In genomic region chr17:48111937-48112241, GRCh38 we compare ENCODE assay signal across 16 cellular contexts. TPM values are rescaled to one million over a fixed set of nuclear protein-coding genes. Genes with fewer than 3 reads are reported as not detected.
A peak's percentile ranks its signal among the peaks of the same experiment; 100 is the strongest.
DNase-seq lines count a peak whose midpoint lies in the region; ATAC-seq and TF ChIP-seq lines count a peak whose summit lies in the region.
"Had no signal": no experiment of that assay in that cellular context is flagged by ENCODE, and none has a peak within 500 bp of the region (broad histone marks: within the 10 kb centered on the region; RNA-seq: fewer than 3 reads in every experiment).

No MANE protein-coding gene starts in this region.

- peaks cover 15% of the 10 kb centered on the region for H3K36me3 Mint-ChIP-seq in T-helper 1 cell treated with Interleukin-12 subunit alpha and Interleukin-12 subunit beta and Interleukin-4 antibody, amounts not matched to agents 30 μg/mL and 1 μg/mL, for 36 hours (ENCODE audit: low read depth)
- H3K36me3 Mint-ChIP-seq in activated CD4-positive, alpha-beta memory T cell treated with anti-CD3 and anti-CD28 coated beads for 36 hours = peaks cover 15% of the 10 kb centered on the region
- peaks cover 0 to 29% (median 0%) of the 10 kb centered on the region in 3 donors for H3K36me3 Mint-ChIP-seq in naive thymus-derived CD8-positive, alpha-beta T cell

- no peak overlapping the region for H3K27ac ChIP-seq in hepatocyte
- H3K27ac ChIP-seq: 22Rv1, SK-N-MC, transverse colon had no signal

- CTCF ChIA-PET in activated CD4-positive, alpha-beta memory T cell treated with anti-CD3 and anti-CD28 coated beads for 36 hours (lab: Charles Lee) = interaction anchor here (0.5 to 2.9 kb wide), 7 partner anchors 19 to 506 kb away, joined by 3 to 12 read pairs (median 4); partner anchors contain the start of gene HOXB5
- CTCF ChIA-PET in GM10248 (lab: Yijun Ruan, JAX) = interaction anchor here (0.7 to 3.6 kb wide), 14 partner anchors 11 to 481 kb away, joined by 3 to 38 read pairs (median 6); partner anchors contain the start of gene NFE2L1

- peak overlapping the region; percentile 8 for H3K4me3 Mint-ChIP-seq in T-helper 1 cell treated with Interleukin-12 subunit alpha and Interleukin-12 subunit beta and Interleukin-4 antibody, amounts not matched to agents 30 μg/mL and 1 μg/mL, for 36 hours
- peak overlapping the region; percentile 24 for H3K4me3 Mint-ChIP-seq in activated CD4-positive, alpha-beta memory T cell treated with anti-CD3 and anti-CD28 coated beads for 36 hours
- H3K4me3 Mint-ChIP-seq in naive thymus-derived CD8-positive, alpha-beta T cell = peak overlapping the region in 7 of 10 donors; percentile 5 to 61 (median 36)

- H3K4me1 ChIP-seq in hepatocyte (ENCODE audit: insufficient read depth) = no peaks in the 10 kb centered on the region

- intact Hi-C loops in activated CD4-positive, alpha-beta memory T cell treated with anti-CD3 and anti-CD28 coated beads for 36 hours (cut with micrococcal nuclease) = no loop called here

- peaks cover 43% of the 10 kb centered on the region for H3K79me2 ChIP-seq in hepatocyte

- TF ChIP-seq CTCF in GM12865 (IDR thresholded peaks at IDR 0.05; ENCODE audit: insufficient read depth, low read depth, low read length, missing control alignments) = no peak
- TF ChIP-seq CTCF in GM10248 (IDR thresholded peaks at IDR 0.05; ENCODE audit: control extremely low read depth, extremely low read depth, low read depth, missing control alignments) = no peak
- TF ChIP-seq CTCF in hepatocyte (IDR thresholded peaks at IDR 0.05; ENCODE audit: poor library complexity) = no peak

- no peak for DNase-seq in T-helper 1 cell
- no peak for DNase-seq in GM12865 (ENCODE audit: low read depth)
- no peak for DNase-seq in activated CD4-positive, alpha-beta memory T cell treated with anti-CD3 and anti-CD28 coated beads for 36 hours
- no peak for DNase-seq in naive thymus-derived CD8-positive, alpha-beta T cell
- no peak for DNase-seq in GM10248 (ENCODE audit: extremely low spot score)
- DNase-seq in hepatocyte (ENCODE audit: low spot score) = no peak
- DNase-seq in retina = no peak
- DNase-seq: amygdala, C1 segment of cervical spinal cord, left colon, NCI-H526, transverse colon had no signal

- no peaks in the 10 kb centered on the region for H4K20me1 ChIP-seq in hepatocyte (ENCODE audit: insufficient read depth, poor library complexity, severe bottlenecking)

- POLR2A ChIA-PET in activated CD4-positive, alpha-beta memory T cell treated with anti-CD3 and anti-CD28 coated beads for 36 hours (lab: Charles Lee) = interaction anchor here (0.6 to 1.3 kb wide), 3 partner anchors 12 to 781 kb away, joined by 3 to 5 read pairs (median 3); partner anchors contain the start of genes ATP5MC1 and NFE2L1
- POLR2A ChIA-PET in naive thymus-derived CD8-positive, alpha-beta T cell (lab: Charles Lee) = interaction anchor here (0.7 to 2.3 kb wide), 3 partner anchors 8 to 351 kb away, joined by 3 to 14 read pairs (median 8); partner anchors contain the start of gene CBX1
- POLR2A ChIA-PET in GM10248 (lab: Yijun Ruan, JAX) = interaction anchor here (1.3 to 1.5 kb wide), 2 partner anchors 11 to 32 kb away, joined by 3 to 4 read pairs; partner anchors contain the start of gene CBX1

- no peaks in the 10 kb centered on the region for H3K36me3 ChIP-seq in hepatocyte (replicated peaks; ENCODE audit: insufficient read depth, low read depth)

- no peaks in the 10 kb centered on the region for H3K9me3 ChIP-seq in hepatocyte (ENCODE audit: low read depth)
- H3K9me3 ChIP-seq: transverse colon had no signal

- no peak for ATAC-seq in naive thymus-derived CD8-positive, alpha-beta T cell
- ATAC-seq: left colon, Panc1 had no signal

- peak overlapping the region; percentile 77 for H3K27ac Mint-ChIP-seq in T-helper 1 cell treated with Interleukin-12 subunit alpha and Interleukin-12 subunit beta and Interleukin-4 antibody, amounts not matched to agents 30 μg/mL and 1 μg/mL, for 36 hours
- H3K27ac Mint-ChIP-seq in activated CD4-positive, alpha-beta memory T cell treated with anti-CD3 and anti-CD28 coated beads for 36 hours = peak overlapping the region; percentile 83
- peak overlapping the region in 9 of 10 donors; percentile 37 to 96 (median 78) for H3K27ac Mint-ChIP-seq in naive thymus-derived CD8-positive, alpha-beta T cell

- 92% methylated on average over 2 of the region's 2 CpGs for WGBS in hepatocyte (ENCODE audit: low lambda C conversion rate, missing lambda C conversion rate)

- H3K4me3 ChIP-seq in GM12865 (ENCODE audit: low read depth, low read length) (peak overlapping the region; percentile 65), hepatocyte (no peak overlapping the region)
- H3K4me3 ChIP-seq: SK-N-MC, transverse colon had no signal

- H3K9me2 ChIP-seq in hepatocyte (replicated peaks; ENCODE audit: insufficient read depth) = no peaks in the 10 kb centered on the region

- no peaks in the 10 kb centered on the region for H3K27me3 ChIP-seq in hepatocyte
- H3K27me3 ChIP-seq: transverse colon had no signal

- H2AFZ ChIP-seq in hepatocyte = no peak overlapping the region

- H3K27me3 Mint-ChIP-seq in T-helper 1 cell treated with Interleukin-12 subunit alpha and Interleukin-12 subunit beta and Interleukin-4 antibody, amounts not matched to agents 30 μg/mL and 1 μg/mL, for 36 hours (ENCODE audit: low read depth) = no peaks in the 10 kb centered on the region
- H3K27me3 Mint-ChIP-seq in activated CD4-positive, alpha-beta memory T cell treated with anti-CD3 and anti-CD28 coated beads for 36 hours = no peaks in the 10 kb centered on the region
- no peaks in the 10 kb centered on the region for H3K27me3 Mint-ChIP-seq in naive thymus-derived CD8-positive, alpha-beta T cell

- H3K4me1 Mint-ChIP-seq in T-helper 1 cell treated with Interleukin-12 subunit alpha and Interleukin-12 subunit beta and Interleukin-4 antibody, amounts not matched to agents 30 μg/mL and 1 μg/mL, for 36 hours (ENCODE audit: low read depth) = peaks cover 41% of the 10 kb centered on the region
- peaks cover 54% of the 10 kb centered on the region for H3K4me1 Mint-ChIP-seq in activated CD4-positive, alpha-beta memory T cell treated with anti-CD3 and anti-CD28 coated beads for 36 hours (ENCODE audit: low read depth)
- H3K4me1 Mint-ChIP-seq in naive thymus-derived CD8-positive, alpha-beta T cell = peaks cover 35 to 60% (median 56%) of the 10 kb centered on the region in 4 donors

- H3K9me3 Mint-ChIP-seq in T-helper 1 cell treated with Interleukin-12 subunit alpha and Interleukin-12 subunit beta and Interleukin-4 antibody, amounts not matched to agents 30 μg/mL and 1 μg/mL, for 36 hours = no peaks in the 10 kb centered on the region
- no peaks in the 10 kb centered on the region for H3K9me3 Mint-ChIP-seq in activated CD4-positive, alpha-beta memory T cell treated with anti-CD3 and anti-CD28 coated beads for 36 hours
- H3K9me3 Mint-ChIP-seq in naive thymus-derived CD8-positive, alpha-beta T cell = no peaks in the 10 kb centered on the region

- H3K4me2 ChIP-seq in hepatocyte = no peak overlapping the region

RNA-seq across cellular contexts. Expression of gene SNX11, which starts 4.3 kb away (rescaled TPM):
- total RNA-seq in activated CD4-positive, alpha-beta memory T cell treated with anti-CD3 and anti-CD28 coated beads for 36 hours = 10 to 100 TPM; 19.7 to 21.7 TPM
- 10 to 100 TPM; 19.5 to 20.9 TPM for total RNA-seq in naive thymus-derived CD8-positive, alpha-beta T cell
- 10 to 100 TPM; 18.8 to 28.3 (median 25.6) TPM for polyA plus RNA-seq in naive thymus-derived CD8-positive, alpha-beta T cell
- 11.3 and 12.4 TPM in 2 replicates for total RNA-seq in hepatocyte
- 9.2 and 13.2 TPM in 2 replicates for polyA plus RNA-seq in hepatocyte

RNA-seq across cellular contexts. Expression of gene CBX1, which starts 10.6 kb away (rescaled TPM):
- 10 to 100 TPM; 55.3 to 56.7 TPM for total RNA-seq in activated CD4-positive, alpha-beta memory T cell treated with anti-CD3 and anti-CD28 coated beads for 36 hours
- total RNA-seq in naive thymus-derived CD8-positive, alpha-beta T cell = 10 to 100 TPM; 33.6 to 34.6 TPM
- 10 to 100 TPM; 20.8 to 24.4 (median 24.3) TPM for polyA plus RNA-seq in naive thymus-derived CD8-positive, alpha-beta T cell
- 49.0 and 57.0 TPM in 2 replicates for total RNA-seq in hepatocyte
- polyA plus RNA-seq in hepatocyte = 20.7 and 23.5 TPM in 2 replicates
